In genomic region chr1:43349594-43350306, GRCh38 we compare ENCODE assay signal across 7 cellular contexts. TPM values are rescaled to one million over a fixed set of nuclear protein-coding genes. Genes with fewer than 3 reads are reported as not detected.
A peak's percentile ranks its signal among the peaks of the same experiment; 100 is the strongest.
DNase-seq lines count a peak whose midpoint lies in the region; ATAC-seq and TF ChIP-seq lines count a peak whose summit lies in the region.

No MANE protein-coding gene starts in this region.

- intact Hi-C loops in right cardiac atrium (cut with DNase I): loop anchor here in 1 of 4 donors (2.0 kb wide), 1 partner anchor 111 kb away; no protein-coding TSS in a partner anchor

- H3K27ac ChIP-seq in right cardiac atrium (ENCODE audit: low read length): peak overlapping the region; percentile 91
- peak overlapping the region; percentile 71 for H3K27ac ChIP-seq in smooth muscle cell (ENCODE audit: low read depth)

- H3K4me3 ChIP-seq in right cardiac atrium (ENCODE audit: low read length): peak overlapping the region; percentile 45
- H3K4me3 ChIP-seq in smooth muscle cell: peak overlapping the region; percentile 62

- H3K4me1 ChIP-seq in right cardiac atrium (ENCODE audit: control insufficient read depth, insufficient read depth, low read length): peaks cover 1% of the 10 kb centered on the region
- H3K4me1 ChIP-seq in smooth muscle cell (ENCODE audit: low read depth): peaks cover 16% of the 10 kb centered on the region

- H3K79me2 ChIP-seq in smooth muscle cell (ENCODE audit: low read depth): no peaks in the 10 kb centered on the region

- peak overlapping the region; percentile 67 for H3K9ac ChIP-seq in smooth muscle cell (ENCODE audit: low read depth)

- no peak for TF ChIP-seq CTCF in smooth muscle cell (IDR thresholded peaks at IDR 0.05; ENCODE audit: borderline replicate concordance, insufficient read depth, poor library complexity, severe bottlenecking)

- ATAC-seq in activated naive CD4-positive, alpha-beta T cell treated with anti-CD3 and anti-CD28 coated beads, Interleukin-2, amount 50 U/mL, for 72 hours: no peak
- peak; percentile 1 to 2 for ATAC-seq in right cardiac atrium

- no peaks in the 10 kb centered on the region for H3K27me3 ChIP-seq in right cardiac atrium (ENCODE audit: control insufficient read depth, insufficient read depth)
- no peaks in the 10 kb centered on the region for H3K27me3 ChIP-seq in smooth muscle cell (ENCODE audit: low read depth)

- H3K4me2 ChIP-seq in smooth muscle cell: peak overlapping the region; percentile 95

- no peaks in the 10 kb centered on the region for H4K20me1 ChIP-seq in smooth muscle cell (ENCODE audit: low read depth)

- peaks cover 0 to 5% of the 10 kb centered on the region in 2 donors for H3K36me3 Mint-ChIP-seq in activated naive CD4-positive, alpha-beta T cell treated with anti-CD3 and anti-CD28 coated beads, Interleukin-2, amount 50 U/mL, for 72 hours

- H3K9me3 ChIP-seq in right cardiac atrium (ENCODE audit: control insufficient read depth, low read length) (no peaks in the 10 kb centered on the region), smooth muscle cell (replicated peaks; ENCODE audit: low read depth) (no peaks in the 10 kb centered on the region)

- DNase-seq in HT1080 (ENCODE audit: low read depth): peak; percentile 32
- no peak for DNase-seq in activated naive CD4-positive, alpha-beta T cell treated with anti-CD3 and anti-CD28 coated beads, Interleukin-2, amount 50 U/mL, for 72 hours (ENCODE audit: low spot score in 2 of 2)
- no peak for DNase-seq in right cardiac atrium
- no peak for DNase-seq in smooth muscle cell (lab: John Stamatoyannopoulos, UW; ENCODE audit: unreplicated experiment)
- DNase-seq in NCI-H1694 (lab: John Stamatoyannopoulos, UW): no peak
- DNase-seq in NCI-H82 treated with DMSO at 0.1 percent for 48 hours (lab: John Stamatoyannopoulos, UW; ENCODE audit: unreplicated experiment): no peak
- no peak for DNase-seq in NCI-H526 (lab: John Stamatoyannopoulos, UW)

- H3K27ac Mint-ChIP-seq in activated naive CD4-positive, alpha-beta T cell treated with anti-CD3 and anti-CD28 coated beads, Interleukin-2, amount 50 U/mL, for 72 hours: peak overlapping the region; percentile 26 to 81

- peaks cover 5% of the 10 kb centered on the region for H3F3A ChIP-seq in smooth muscle cell (ENCODE audit: low read depth)

- 45% methylated on average over 11 of the region's 11 CpGs for WGBS in right cardiac atrium
- WGBS in smooth muscle cell (ENCODE audit: low lambda C conversion rate): 10% methylated on average over 10 of the region's 11 CpGs

- H2AFZ ChIP-seq in smooth muscle cell (ENCODE audit: low read depth): peak overlapping the region; percentile 76

- no peaks in the 10 kb centered on the region for H3K9me3 Mint-ChIP-seq in activated naive CD4-positive, alpha-beta T cell treated with anti-CD3 and anti-CD28 coated beads, Interleukin-2, amount 50 U/mL, for 72 hours

- no peaks in the 10 kb centered on the region for H3K36me3 ChIP-seq in smooth muscle cell (ENCODE audit: low read depth)

RNA-seq across cellular contexts. Expression of gene CDC20, which starts 9.0 kb away (rescaled TPM):
- 564 and 669 TPM in 2 replicates for total RNA-seq in HT1080 (2014; rRNA removed; shearing (Covaris generic))
- 259 and 292 TPM in 2 replicates for polyA plus RNA-seq in HT1080 (2015; cell fraction: cytosol; rRNA removed)
- 314 TPM in 2 replicates for polyA plus RNA-seq in HT1080 (2015; cell fraction: nucleus; rRNA removed)
- 100 to 1,000 TPM; 127 to 328 TPM for total RNA-seq in activated naive CD4-positive, alpha-beta T cell treated with anti-CD3 and anti-CD28 coated beads, Interleukin-2, amount 50 U/mL, for 72 hours
- total RNA-seq in right cardiac atrium (1 to 10 TPM in 3 of 4 donors, under 1 TPM in 1; 0.67 to 3.5 (median 1.5) TPM), smooth muscle cell (7.8 and 17.4 TPM in 2 replicates)
- polyA plus RNA-seq in right cardiac atrium (0.54 TPM), smooth muscle cell (17.2 and 18.7 TPM in 2 replicates)

RNA-seq across cellular contexts. Expression of gene MPL, which starts 12.1 kb away (rescaled TPM):
- not detected in 2 replicates for total RNA-seq in HT1080 (2014; rRNA removed; shearing (Covaris generic))
- not detected in 2 replicates for polyA plus RNA-seq in HT1080 (2015; cell fraction: cytosol; rRNA removed)
- polyA plus RNA-seq in HT1080 (2015; cell fraction: nucleus; rRNA removed): not detected in 2 replicates
- not detected for total RNA-seq in activated naive CD4-positive, alpha-beta T cell treated with anti-CD3 and anti-CD28 coated beads, Interleukin-2, amount 50 U/mL, for 72 hours
- total RNA-seq in right cardiac atrium: 1 to 10 TPM in 2 of 4 donors, under 1 TPM in 2; 0.79 to 1.4 (median 1.1) TPM
- 0.18 TPM for polyA plus RNA-seq in right cardiac atrium
- not detected in 2 replicates for total RNA-seq in smooth muscle cell
- not detected in 2 replicates for polyA plus RNA-seq in smooth muscle cell

RNA-seq across cellular contexts. Expression of gene ELOVL1, which starts 18.1 kb away (rescaled TPM):
- 163 and 212 TPM in 2 replicates for total RNA-seq in HT1080 (2014; rRNA removed; shearing (Covaris generic))
- polyA plus RNA-seq in HT1080 (2015; cell fraction: cytosol; rRNA removed): 156 and 175 TPM in 2 replicates
- 161 and 163 TPM in 2 replicates for polyA plus RNA-seq in HT1080 (2015; cell fraction: nucleus; rRNA removed)
- total RNA-seq in activated naive CD4-positive, alpha-beta T cell treated with anti-CD3 and anti-CD28 coated beads, Interleukin-2, amount 50 U/mL, for 72 hours: 10 to 100 TPM; 53.2 to 61.0 TPM
- total RNA-seq in right cardiac atrium (10 to 100 TPM; 33.1 to 47.1 (median 35.6) TPM), smooth muscle cell (57.0 and 109 TPM in 2 replicates)
- polyA plus RNA-seq in right cardiac atrium (40.5 TPM), smooth muscle cell (101 and 104 TPM in 2 replicates)

RNA-seq across cellular contexts. Expression of gene MED8, which starts 39.9 kb away (rescaled TPM):
- total RNA-seq in HT1080 (2014; rRNA removed; shearing (Covaris generic)): 61.9 and 73.9 TPM in 2 replicates
- polyA plus RNA-seq in HT1080 (2015; cell fraction: cytosol; rRNA removed): 54.9 and 58.7 TPM in 2 replicates
- polyA plus RNA-seq in HT1080 (2015; cell fraction: nucleus; rRNA removed): 58.1 and 60.2 TPM in 2 replicates
- 10 to 100 TPM; 32.8 to 53.9 TPM for total RNA-seq in activated naive CD4-positive, alpha-beta T cell treated with anti-CD3 and anti-CD28 coated beads, Interleukin-2, amount 50 U/mL, for 72 hours
- total RNA-seq in right cardiac atrium (10 to 100 TPM; 16.8 to 22.1 (median 18.9) TPM), smooth muscle cell (61.4 and 75.2 TPM in 2 replicates)
- polyA plus RNA-seq in right cardiac atrium (16.0 TPM), smooth muscle cell (76.3 and 77.4 TPM in 2 replicates)

RNA-seq across cellular contexts. Expression of gene SZT2, which starts 39.9 kb away (rescaled TPM):
- 11.7 and 14.7 TPM in 2 replicates for total RNA-seq in HT1080 (2014; rRNA removed; shearing (Covaris generic))
- 7.7 and 8.6 TPM in 2 replicates for polyA plus RNA-seq in HT1080 (2015; cell fraction: cytosol; rRNA removed)
- 38.6 and 40.5 TPM in 2 replicates for polyA plus RNA-seq in HT1080 (2015; cell fraction: nucleus; rRNA removed)
- 10 to 100 TPM; 52.1 to 52.2 TPM for total RNA-seq in activated naive CD4-positive, alpha-beta T cell treated with anti-CD3 and anti-CD28 coated beads, Interleukin-2, amount 50 U/mL, for 72 hours
- total RNA-seq in right cardiac atrium (10 to 100 TPM; 31.2 to 36.4 (median 33.4) TPM), smooth muscle cell (12.3 and 20.8 TPM in 2 replicates)
- polyA plus RNA-seq in right cardiac atrium (20.8 TPM), smooth muscle cell (9.0 and 13.6 TPM in 2 replicates)

Comparison
In these comparisons a context has a peak if more than half of its experiments do, and no peak if none do; other contexts are left out.
1. ATAC-seq: peak in right cardiac atrium (2 of 2); none in activated naive CD4-positive, alpha-beta T cell treated with anti-CD3 and anti-CD28 coated beads, Interleukin-2, amount 50 U/mL, for 72 hours (0 of 2).